In the genomic region with DNA sequence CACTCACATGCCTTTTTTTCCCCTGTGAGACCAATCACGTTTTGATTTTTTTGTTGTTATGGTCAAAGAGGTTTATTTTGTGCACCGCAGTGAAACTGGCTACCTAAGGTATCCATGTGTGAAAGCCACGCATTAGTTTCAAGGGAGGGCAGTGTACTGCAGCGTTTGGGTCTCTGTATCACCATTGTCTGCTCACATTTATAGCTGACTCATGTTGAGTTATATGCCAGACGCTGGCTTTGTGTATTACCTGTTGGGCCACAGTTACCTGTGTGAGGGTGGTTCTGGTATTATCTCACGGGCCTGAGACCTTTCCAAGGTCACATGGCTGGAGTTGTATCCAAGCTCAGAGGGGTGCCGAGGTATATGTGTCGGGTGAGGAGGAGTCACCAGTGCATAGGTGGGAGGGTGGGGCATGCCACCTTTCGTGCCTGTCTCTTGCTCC, we compare ENCODE assay signal across 10 cellular contexts.
DNase-seq lines count a peak whose midpoint lies in the region; ATAC-seq and TF ChIP-seq lines count a peak whose summit lies in the region.
"Had no signal": no experiment of that assay in that cellular context is flagged by ENCODE, and none has a peak within 500 bp of the region (broad histone marks: within the 10 kb centered on the region; RNA-seq: fewer than 3 reads in every experiment).

No MANE protein-coding gene starts in this region.

- H3K4me3 Mint-ChIP-seq in IgD-negative memory B cell = peak overlapping the region in 2 of 4 donors; percentile 38 to 86
- H3K4me3 Mint-ChIP-seq: CD4-positive, CD25-positive, alpha-beta regulatory T cell had no signal

- DNase-seq in activated naive CD4-positive, alpha-beta T cell treated with anti-CD3 and anti-CD28 coated beads, Interleukin-2, amount 50 U/mL, for 72 hours (ENCODE audit: low spot score in 2 of 2) = no peak
- no peak for DNase-seq in activated naive CD4-positive, alpha-beta T cell treated with Interleukin-2 at 50 U/mL for 16 hours
- no peak for DNase-seq in left ventricle myocardium superior
- DNase-seq in transverse colon = no peak
- no peak for DNase-seq in UCSD-AML1 (lab: John Stamatoyannopoulos, UW; ENCODE audit: unreplicated experiment)
- DNase-seq in NCI-H1092 (lab: John Stamatoyannopoulos, UW) = no peak
- DNase-seq in SIG-M5 treated with dmso at 0.1 percent for 504 hours (lab: John Stamatoyannopoulos, UW; ENCODE audit: unreplicated experiment) = no peak
- DNase-seq: CD4-positive, CD25-positive, alpha-beta regulatory T cell had no signal

- peaks cover 13 to 56% (median 41%) of the 10 kb centered on the region in 4 donors for H3K4me1 ChIP-seq in transverse colon

- no peaks in the 10 kb centered on the region for H3K36me3 Mint-ChIP-seq in activated naive CD4-positive, alpha-beta T cell treated with anti-CD3 and anti-CD28 coated beads, Interleukin-2, amount 50 U/mL, for 72 hours
- H3K36me3 Mint-ChIP-seq in IgD-negative memory B cell = no peaks in the 10 kb centered on the region
- H3K36me3 Mint-ChIP-seq: CD4-positive, CD25-positive, alpha-beta regulatory T cell had no signal

- no peaks in the 10 kb centered on the region for H3K9me3 Mint-ChIP-seq in activated naive CD4-positive, alpha-beta T cell treated with anti-CD3 and anti-CD28 coated beads, Interleukin-2, amount 50 U/mL, for 72 hours
- H3K9me3 Mint-ChIP-seq in IgD-negative memory B cell = no peaks in the 10 kb centered on the region

- H3K27me3 ChIP-seq in transverse colon = no peaks in the 10 kb centered on the region

- no peaks in the 10 kb centered on the region for H3K9me3 ChIP-seq in transverse colon
- H3K9me3 ChIP-seq: thoracic aorta had no signal

- TF ChIP-seq EP300 in transverse colon (IDR thresholded peaks at IDR 0.05; ENCODE audit: low read depth) = no peak

- WGBS in transverse colon (ENCODE audit: low coverage in 1 of 2), 2 donors = 49 to 58% methylated on average over 4 to 9 of the region's 9 CpGs

- TF ChIP-seq CTCF in transverse colon (IDR thresholded peaks at IDR 0.05) = no peak

- peaks cover 19 to 28% (median 20%) of the 10 kb centered on the region in 3 donors for H3K4me1 Mint-ChIP-seq in IgD-negative memory B cell

- H3K27me3 Mint-ChIP-seq in IgD-negative memory B cell = no peaks in the 10 kb centered on the region
- H3K27me3 Mint-ChIP-seq: CD4-positive, CD25-positive, alpha-beta regulatory T cell had no signal

- peak overlapping the region; percentile 54 to 77 (median 75) for H3K27ac ChIP-seq in transverse colon

- ATAC-seq in activated naive CD4-positive, alpha-beta T cell treated with anti-CD3 and anti-CD28 coated beads, Interleukin-2, amount 50 U/mL, for 72 hours = peak in 1 of 2 donors; percentile 44
- peak; percentile 5 for ATAC-seq in left ventricle myocardium superior

- H3K4me3 ChIP-seq in transverse colon = no peak overlapping the region
- H3K4me3 ChIP-seq: thoracic aorta had no signal

- in situ Hi-C loops in transverse colon (cut with MboI; ENCODE audit: low pct_ligation_motif_present in 1 of 4, low pct_unique_long_range_greater_than_20kb in 1 of 4, low sequenced_read_pairs in 3 of 4) = no loop called here

- intact Hi-C loops in left ventricle myocardium superior (cut with micrococcal nuclease) (no loop called here), transverse colon (cut with DNase I; ENCODE audit: low total_unique reads) (no loop called here)

- no peaks in the 10 kb centered on the region for H3K36me3 ChIP-seq in transverse colon
- H3K36me3 ChIP-seq: thoracic aorta had no signal

- peak overlapping the region; percentile 23 to 46 for H3K27ac Mint-ChIP-seq in activated naive CD4-positive, alpha-beta T cell treated with anti-CD3 and anti-CD28 coated beads, Interleukin-2, amount 50 U/mL, for 72 hours
- H3K27ac Mint-ChIP-seq in IgD-negative memory B cell = peak overlapping the region in 2 of 3 donors; percentile 23 to 94

- TF ChIP-seq POLR2A in transverse colon (IDR thresholded peaks at IDR 0.05) = no peak
